ENCODE assay signal across 11 cellular contexts in the genomic region with DNA sequence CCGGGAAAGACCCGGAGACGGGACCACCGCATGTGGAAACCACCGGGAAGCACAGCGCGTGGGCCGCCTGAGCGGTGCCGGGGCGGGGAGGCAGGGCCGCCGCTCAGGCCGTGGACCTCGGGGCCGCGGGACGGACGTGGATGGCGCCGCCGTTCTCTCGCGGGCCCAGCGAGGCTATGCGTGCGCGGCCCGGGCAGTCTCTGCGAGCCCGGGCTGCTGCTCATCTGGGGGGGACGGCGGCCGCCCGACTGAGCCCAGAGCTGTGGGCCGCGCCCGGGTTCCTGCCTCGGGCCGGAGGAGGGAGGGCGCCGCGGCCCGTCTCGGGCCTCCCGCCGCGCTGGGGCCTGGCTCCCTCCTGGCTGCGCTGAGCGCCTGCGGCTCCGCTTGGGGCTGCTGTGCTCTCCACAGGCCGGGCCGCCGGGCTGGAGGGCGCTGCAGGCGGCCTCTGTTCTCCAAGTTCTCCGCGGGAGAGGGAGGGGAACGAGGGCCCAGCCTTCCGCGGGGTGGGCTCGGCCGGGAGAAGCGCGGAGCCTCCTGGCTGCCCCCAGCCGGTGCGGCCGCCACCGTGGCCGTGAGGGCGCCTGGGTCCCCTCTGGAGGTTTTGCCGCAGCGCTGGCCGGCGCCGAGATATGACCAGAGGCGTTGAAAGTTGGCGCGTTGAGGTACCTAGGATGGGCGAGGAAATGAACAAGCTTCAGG. TPM values are rescaled to one million over a fixed set of nuclear protein-coding genes. Genes with fewer than 3 reads are reported as not detected.
DNase-seq lines count a peak whose midpoint lies in the region; ATAC-seq, FAIRE-seq and TF ChIP-seq lines count a peak whose summit lies in the region.
"Had no signal": no experiment of that assay in that cellular context is flagged by ENCODE, and none has a peak within 500 bp of the region (broad histone marks: within the 10 kb centered on the region; RNA-seq: fewer than 3 reads in every experiment).

No MANE protein-coding gene starts in this region.

- H3K36me3 Mint-ChIP-seq in memory B cell, result peaks cover 7% of the 10 kb centered on the region

- ATAC-seq in memory B cell (ENCODE audit: low read depth) (no peak), GM19023 (IDR thresholded peaks at IDR 0.05; ENCODE audit: unreplicated experiment) (no peak)

- no peak for TF ChIP-seq POLR2A in H54 (IDR thresholded peaks at IDR 0.05; ENCODE audit: low read depth, low read length)

- H3K4me3 Mint-ChIP-seq in memory B cell, result peak overlapping the region; percentile 34
- H3K4me3 Mint-ChIP-seq: activated naive CD8-positive, alpha-beta T cell had no signal

- no peaks in the 10 kb centered on the region for H3K9me3 Mint-ChIP-seq in memory B cell

- peaks cover 7% of the 10 kb centered on the region for H3K4me1 Mint-ChIP-seq in memory B cell

- FAIRE-seq in frontal cortex (lab: Jason Lieb, UNC) (no peak), D721Med (lab: Jason Lieb, UNC) (no peak), H54 (lab: Jason Lieb, UNC) (no peak)

- H3K27ac ChIP-seq in angular gyrus (ENCODE audit: low read depth, low read length), result peak overlapping the region; percentile 40
- H3K27ac ChIP-seq in substantia nigra (ENCODE audit: low read depth, low read length, poor library complexity, severe bottlenecking), result peak overlapping the region; percentile 38

- no peak overlapping the region for H3K27ac Mint-ChIP-seq in memory B cell
- H3K27ac Mint-ChIP-seq: activated naive CD8-positive, alpha-beta T cell had no signal

- peak; percentile 59 to 65 for DNase-seq in frontal cortex (ENCODE audit: low spot score in 2 of 2)
- DNase-seq in memory B cell (ENCODE audit: low spot score in 2 of 2), result no peak
- no peak for DNase-seq in substantia nigra (lab: John Stamatoyannopoulos, UW)
- DNase-seq in T-helper 9 cell, result no peak
- DNase-seq in D721Med (ENCODE audit: insufficient read length, low spot score), result no peak
- no peak for DNase-seq in H54 (ENCODE audit: insufficient read length, low spot score)
- DNase-seq: DMS79, NCI-H82 had no signal

- TF ChIP-seq CTCF in D721Med (IDR thresholded peaks at IDR 0.05; ENCODE audit: insufficient read depth, missing control alignments), result no peak

- H3K27me3 Mint-ChIP-seq in memory B cell, result no peaks in the 10 kb centered on the region
- H3K27me3 Mint-ChIP-seq: activated naive CD8-positive, alpha-beta T cell had no signal

RNA-seq across cellular contexts. Expression of gene RABL6, which starts 13.7 kb away (rescaled TPM):
- total RNA-seq in frontal cortex, result 35.1 TPM

RNA-seq across cellular contexts. Expression of gene AJM1, which starts 20.8 kb away (rescaled TPM):
- total RNA-seq in frontal cortex, result 0.82 TPM

RNA-seq across cellular contexts. Expression of gene CCDC183, which starts 25.3 kb away (rescaled TPM):
- total RNA-seq in frontal cortex, result 2.0 TPM

RNA-seq across cellular contexts. Expression of gene PHPT1, which starts 27.7 kb away (rescaled TPM):
- 143 TPM for total RNA-seq in frontal cortex

RNA-seq across cellular contexts. Expression of gene TMEM141, which starts 30.3 kb away (rescaled TPM):
- total RNA-seq in frontal cortex, result 17.1 TPM

Comparison
In these comparisons a context has a peak if more than half of its experiments do, and no peak if none do; other contexts are left out.
1. DNase-seq: peak in frontal cortex (2 of 2); none in memory B cell (0 of 2), substantia nigra (0 of 49), T-helper 9 cell (single experiment), D721Med (single experiment) and H54 (single experiment).